Comparison of ENCODE assay signal across 15 cellular contexts in the genomic region with DNA sequence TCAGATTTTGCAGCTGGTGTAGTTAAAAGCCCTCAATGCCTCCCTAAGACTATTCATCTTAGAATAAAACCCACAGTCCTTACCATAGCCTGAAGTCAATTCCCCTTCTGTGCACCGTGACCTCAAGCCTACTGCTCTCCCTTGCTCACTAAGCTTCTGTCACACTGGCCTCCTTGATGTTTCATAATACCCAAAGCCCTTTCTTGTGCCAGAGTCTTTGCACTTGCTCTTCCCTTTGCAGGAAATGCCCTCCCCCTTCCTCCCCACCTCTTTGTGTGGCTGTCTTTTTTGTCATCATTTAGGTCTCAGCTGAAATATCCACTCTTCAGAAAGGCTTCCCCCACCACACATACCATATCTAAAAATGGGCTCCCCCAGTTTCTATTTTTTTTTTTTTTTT.
DNase-seq lines count a peak whose midpoint lies in the region; ATAC-seq lines count a peak whose summit lies in the region.
"Had no signal": no experiment of that assay in that cellular context is flagged by ENCODE, and none has a peak within 500 bp of the region (broad histone marks: within the 10 kb centered on the region; RNA-seq: fewer than 3 reads in every experiment).

No MANE protein-coding gene starts in this region.

- ATAC-seq in GM21576 (IDR thresholded peaks at IDR 0.05; ENCODE audit: unreplicated experiment) (no peak), HG02870 (IDR thresholded peaks at IDR 0.05; ENCODE audit: unreplicated experiment) (no peak), GM18502 (IDR thresholded peaks at IDR 0.05; ENCODE audit: poor library complexity, unreplicated experiment) (no peak)
- ATAC-seq: left cardiac atrium; stimulated activated naive B cell treated with anti-CD40 and anti-IgM and Interleukin-4, amounts not matched to agents 10 μg/mL and 1 μg/mL and 100 μg/mL, for 72 hours had no signal

- peaks cover 32% of the 10 kb centered on the region for H3K4me1 ChIP-seq in effector memory CD4-positive, alpha-beta T cell (ENCODE audit: control insufficient read depth, insufficient read depth, low read length, poor library complexity, severe bottlenecking)

- H3K27me3 ChIP-seq in effector memory CD4-positive, alpha-beta T cell (replicated peaks; ENCODE audit: control insufficient read depth, insufficient read depth, low read length, poor library complexity, severe bottlenecking): no peaks in the 10 kb centered on the region

- H3K9me3 ChIP-seq in effector memory CD4-positive, alpha-beta T cell (ENCODE audit: control insufficient read depth, low read length): no peaks in the 10 kb centered on the region

- H3K4me3 ChIP-seq in effector memory CD4-positive, alpha-beta T cell (ENCODE audit: insufficient read depth, low read depth, low read length, poor library complexity, severe bottlenecking): peak overlapping the region; percentile 2
- H3K4me3 ChIP-seq: SK-N-MC had no signal

- peak overlapping the region; percentile 22 for H3K27ac ChIP-seq in effector memory CD4-positive, alpha-beta T cell (ENCODE audit: insufficient read depth, low read length, poor library complexity, severe bottlenecking)
- H3K27ac ChIP-seq: SK-N-MC had no signal

- peak; percentile 16 to 70 (median 58) for DNase-seq in stimulated activated naive CD4-positive, alpha-beta T cell (lab: John Stamatoyannopoulos, UW)
- DNase-seq in stimulated activated naive CD4-positive, alpha-beta T cell treated with Interleukin-2 at 50 U/mL for 16 hours (lab: John Stamatoyannopoulos, UW): no peak
- peak; percentile 94 for DNase-seq in SKM-1 treated with dmso at 0.1 percent for 144 hours (lab: John Stamatoyannopoulos, UW; ENCODE audit: unreplicated experiment)
- no peak for DNase-seq in effector memory CD4-positive, alpha-beta T cell
- DNase-seq in NCI-H2227 treated with DMSO at 0.1 percent for 48 hours (lab: John Stamatoyannopoulos, UW): no peak
- DNase-seq: C1 segment of cervical spinal cord; glutamatergic neuron; left cardiac atrium; NCI-H1105; NCI-H69; stimulated activated naive B cell treated with anti-CD40 and anti-IgM and Interleukin-4, amounts not matched to agents 10 μg/mL and 1 μg/mL and 100 μg/mL, for 72 hours had no signal

- H3K36me3 ChIP-seq in effector memory CD4-positive, alpha-beta T cell (ENCODE audit: control insufficient read depth, insufficient read depth, low read length): no peaks in the 10 kb centered on the region

Comparison
In these comparisons a context has a peak if more than half of its experiments do, and no peak if none do; other contexts are left out.
1. DNase-seq: peak in stimulated activated naive CD4-positive, alpha-beta T cell (6 of 6) and SKM-1 treated with dmso at 0.1 percent for 144 hours (single experiment); none in stimulated activated naive CD4-positive, alpha-beta T cell treated with Interleukin-2 at 50 U/mL for 16 hours (single experiment), effector memory CD4-positive, alpha-beta T cell (0 of 3) and NCI-H2227 treated with DMSO at 0.1 percent for 48 hours (single experiment).